16 cellular contexts compared by ENCODE assay signal in the genomic region with DNA sequence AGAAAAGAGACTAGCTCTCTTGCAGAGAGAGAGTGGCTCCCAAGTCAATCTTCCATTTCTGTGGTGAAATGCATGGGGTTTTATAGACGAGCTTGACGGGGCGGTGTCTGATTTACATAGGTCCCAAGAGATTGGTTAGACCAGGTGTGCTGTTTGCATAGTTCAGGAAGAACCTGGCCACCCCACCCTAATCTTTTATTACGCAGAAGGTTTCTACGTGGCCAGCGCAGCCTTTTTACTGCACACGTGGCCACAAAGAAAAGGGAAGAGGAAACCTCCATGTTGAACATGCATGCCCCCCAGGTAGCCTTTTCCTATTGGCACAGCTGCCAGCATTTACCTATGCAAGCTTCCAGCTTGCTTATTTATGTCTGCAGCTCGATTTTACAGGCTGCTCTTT.
"Had no signal": no experiment of that assay in that cellular context is flagged by ENCODE, and none has a peak within 500 bp of the region (broad histone marks: within the 10 kb centered on the region; RNA-seq: fewer than 3 reads in every experiment).

No MANE protein-coding gene starts in this region.

- H3K4me3 Mint-ChIP-seq: activated naive CD4-positive, alpha-beta T cell treated with anti-CD3 and anti-CD28 coated beads, Interleukin-2, amount 50 U/mL, for 24 hours; natural killer cell treated with Interleukin-12 subunit alpha and Interleukin-12 subunit beta and Interleukin-15 and Interleukin-18, amount 100 ng/mL, for 72 hours; stimulated activated memory B cell treated with anti-CD40 and anti-IgM and Interleukin-4, amounts not matched to agents 10 μg/mL and 1 μg/mL and 100 μg/mL, for 72 hours had no signal

- H3K27ac Mint-ChIP-seq: activated naive CD4-positive, alpha-beta T cell treated with anti-CD3 and anti-CD28 coated beads, Interleukin-2, amount 50 U/mL, for 24 hours; natural killer cell treated with Interleukin-12 subunit alpha and Interleukin-12 subunit beta and Interleukin-15 and Interleukin-18, amount 100 ng/mL, for 72 hours; stimulated activated memory B cell treated with anti-CD40 and anti-IgM and Interleukin-4, amounts not matched to agents 10 μg/mL and 1 μg/mL and 100 μg/mL, for 72 hours had no signal

- ATAC-seq: activated CD4-positive, CD25-positive, alpha-beta regulatory T cell treated with anti-CD3 and anti-CD28 coated beads, Interleukin-2, amount 50 U/mL, for 24 hours; left cardiac atrium; natural killer cell treated with Interleukin-12 subunit alpha and Interleukin-12 subunit beta and Interleukin-15 and Interleukin-18, amount 100 ng/mL, for 72 hours; psoas muscle; sciatic nerve; stimulated activated memory B cell treated with anti-CD40 and anti-IgM and Interleukin-4, amounts not matched to agents 10 μg/mL and 1 μg/mL and 100 μg/mL, for 72 hours had no signal

- DNase-seq: activated effector memory CD4-positive, alpha-beta T cell treated with Interleukin-2 at 50 U/mL for 16 hours; activated T-cell treated with anti-CD3 and anti-CD28 coated beads, Interleukin-2, amount 50 U/mL, for 1 hour; anterior cingulate cortex; dorsolateral prefrontal cortex; left cardiac atrium; mammary epithelial cell; psoas muscle; spleen; stimulated activated CD4-positive, alpha-beta T cell treated with anti-CD3 and anti-CD28 coated beads, Interleukin-1b, Interleukin-23, amount 100 ng/mL, for 48 hours; T-helper 2 cell; tibial artery had no signal

- H3K9me3 Mint-ChIP-seq: activated naive CD4-positive, alpha-beta T cell treated with anti-CD3 and anti-CD28 coated beads, Interleukin-2, amount 50 U/mL, for 24 hours had no signal

- H3K36me3 Mint-ChIP-seq: activated naive CD4-positive, alpha-beta T cell treated with anti-CD3 and anti-CD28 coated beads, Interleukin-2, amount 50 U/mL, for 24 hours; natural killer cell treated with Interleukin-12 subunit alpha and Interleukin-12 subunit beta and Interleukin-15 and Interleukin-18, amount 100 ng/mL, for 72 hours; stimulated activated memory B cell treated with anti-CD40 and anti-IgM and Interleukin-4, amounts not matched to agents 10 μg/mL and 1 μg/mL and 100 μg/mL, for 72 hours had no signal

- H3K4me1 Mint-ChIP-seq: activated naive CD4-positive, alpha-beta T cell treated with anti-CD3 and anti-CD28 coated beads, Interleukin-2, amount 50 U/mL, for 24 hours had no signal
